In genomic region chr1:196372896-196373536, GRCh38 we compare ENCODE assay signal across 9 cellular contexts.
A peak's percentile ranks its signal among the peaks of the same experiment; 100 is the strongest.
DNase-seq lines count a peak whose midpoint lies in the region; ATAC-seq and TF ChIP-seq lines count a peak whose summit lies in the region.
"Had no signal": no experiment of that assay in that cellular context is flagged by ENCODE, and none has a peak within 500 bp of the region (broad histone marks: within the 10 kb centered on the region; RNA-seq: fewer than 3 reads in every experiment).

No MANE protein-coding gene starts in this region.

- H3K27me3 ChIP-seq in Peyer's patch = no peaks in the 10 kb centered on the region
- H3K27me3 ChIP-seq: SJCRH30 had no signal

- H3K27me3 Mint-ChIP-seq in activated naive CD4-positive, alpha-beta T cell treated with anti-CD3 and anti-CD28 coated beads, Interleukin-2, amount 10 ng/mL, durations not matched to agents 7 days and 5 days = no peaks in the 10 kb centered on the region

- no peak for TF ChIP-seq POLR2A in Peyer's patch (IDR thresholded peaks at IDR 0.05)

- H3K36me3 Mint-ChIP-seq in activated naive CD4-positive, alpha-beta T cell treated with anti-CD3 and anti-CD28 coated beads, Interleukin-2, amount 10 ng/mL, durations not matched to agents 7 days and 5 days = no peaks in the 10 kb centered on the region

- intact Hi-C loops in posterior vena cava (cut with DNase I) (no loop called here), Right ventricle myocardium superior (cut with DNase I) (no loop called here)

- H3K9me3 ChIP-seq in Peyer's patch = no peaks in the 10 kb centered on the region
- H3K9me3 ChIP-seq: SJCRH30 had no signal

- CTCF ChIA-PET in activated naive CD4-positive, alpha-beta T cell treated with anti-CD3 and anti-CD28 coated beads, Interleukin-2, amount 10 ng/mL, durations not matched to agents 7 days and 5 days (lab: Charles Lee) = no interaction called here

- no peaks in the 10 kb centered on the region for H3K4me1 Mint-ChIP-seq in activated naive CD4-positive, alpha-beta T cell treated with anti-CD3 and anti-CD28 coated beads, Interleukin-2, amount 10 ng/mL, durations not matched to agents 7 days and 5 days

- H3K4me1 ChIP-seq in Peyer's patch = no peaks in the 10 kb centered on the region
- H3K4me1 ChIP-seq: SJCRH30 had no signal

- DNase-seq in CD1c-positive myeloid dendritic cell (ENCODE audit: extremely low spot score) (peak; percentile 35), Peyer's patch (no peak), fibroblast of the aortic adventitia (ENCODE audit: low read depth) (peak; percentile 60), posterior vena cava (ENCODE audit: low spot score) (no peak), Right ventricle myocardium superior (no peak)
- DNase-seq in activated naive CD4-positive, alpha-beta T cell treated with anti-CD3 and anti-CD28 coated beads, Interleukin-2, amount 10 ng/mL, durations not matched to agents 7 days and 5 days = no peak

- peak in 4 of 6 experiments; percentile 27 to 41 (median 32) for TF ChIP-seq CTCF in Peyer's patch (IDR thresholded peaks at IDR 0.05)
- TF ChIP-seq CTCF in fibroblast of the aortic adventitia (IDR thresholded peaks at IDR 0.05; ENCODE audit: insufficient read depth, low read length) = peak; percentile 61

- no peaks in the 10 kb centered on the region for H3K36me3 ChIP-seq in Peyer's patch
- H3K36me3 ChIP-seq: SJCRH30 had no signal

- H3K4me3 ChIP-seq in Peyer's patch (no peak overlapping the region), fibroblast of the aortic adventitia (ENCODE audit: low read depth, low read length) (no peak overlapping the region)
- H3K4me3 ChIP-seq: SJCRH30 had no signal

- ATAC-seq in GM18858 (IDR thresholded peaks at IDR 0.05; ENCODE audit: unreplicated experiment) (peak; percentile 79), HG03097 (IDR thresholded peaks at IDR 0.05; ENCODE audit: low FRiP score, unreplicated experiment) (peak; percentile 65), Right ventricle myocardium superior (ENCODE audit: poor library complexity) (no peak)

- no peak overlapping the region for H3K27ac Mint-ChIP-seq in activated naive CD4-positive, alpha-beta T cell treated with anti-CD3 and anti-CD28 coated beads, Interleukin-2, amount 10 ng/mL, durations not matched to agents 7 days and 5 days

- H3K27ac ChIP-seq in Peyer's patch = no peak overlapping the region
- H3K27ac ChIP-seq: SJCRH30 had no signal

- no peaks in the 10 kb centered on the region for H3K9me3 Mint-ChIP-seq in activated naive CD4-positive, alpha-beta T cell treated with anti-CD3 and anti-CD28 coated beads, Interleukin-2, amount 10 ng/mL, durations not matched to agents 7 days and 5 days

- H3K4me3 Mint-ChIP-seq in activated naive CD4-positive, alpha-beta T cell treated with anti-CD3 and anti-CD28 coated beads, Interleukin-2, amount 10 ng/mL, durations not matched to agents 7 days and 5 days = no peak overlapping the region

Comparison
In these comparisons a context has a peak if more than half of its experiments do, and no peak if none do; other contexts are left out.
1. DNase-seq: peak in CD1c-positive myeloid dendritic cell (single experiment) and fibroblast of the aortic adventitia (single experiment); none in Peyer's patch (0 of 3), posterior vena cava (single experiment), activated naive CD4-positive, alpha-beta T cell treated with anti-CD3 and anti-CD28 coated beads, Interleukin-2, amount 10 ng/mL, durations not matched to agents 7 days and 5 days (single experiment) and Right ventricle myocardium superior (single experiment).